Comparison of ENCODE assay signal across 1 cellular context in genomic region chr10:110671788-110672579, GRCh38.
A peak's percentile ranks its signal among the peaks of the same experiment; 100 is the strongest.
TF ChIP-seq lines count a peak whose summit lies in the region.

No MANE protein-coding gene starts in this region.

TF ChIP-seq in HepG2, 621 proteins besides CTCF, POLR2A, EP300 and RAD21 (continued from another document and continues in another):
- peak; percentile 90 for TF ChIP-seq UBTF (CRISPR knock-in tag; IDR thresholded peaks at IDR 0.05)
- TF ChIP-seq ATF3 (CRISPR knock-in tag; IDR thresholded peaks at IDR 0.05) = no peak
- no peak for TF ChIP-seq ZC3H13 (CRISPR knock-in tag; IDR thresholded peaks at IDR 0.05)
- no peak for TF ChIP-seq MAFK (conservative IDR thresholded peaks at IDR 0.05 in 1 of 2, IDR thresholded peaks at IDR 0.05 in 1 of 2; ENCODE audit: low read length in 2 of 2)
- peak; percentile 53; the same call in 1 of the 2 replicates for TF ChIP-seq STAG1 (CRISPR knock-in tag; IDR thresholded peaks at IDR 0.05)
- TF ChIP-seq SAP130 (CRISPR knock-in tag; IDR thresholded peaks at IDR 0.05; ENCODE audit: low read depth) = peak; percentile 18; the same call in 1 of the 2 replicates
- TF ChIP-seq SP1 (IDR thresholded peaks at IDR 0.05) = no peak
- no peak for TF ChIP-seq SP1 (CRISPR knock-in tag; IDR thresholded peaks at IDR 0.05)
- TF ChIP-seq ZNF687 (CRISPR knock-in tag; IDR thresholded peaks at IDR 0.05) = peak; percentile 72
- TF ChIP-seq GLI4 (CRISPR knock-in tag; IDR thresholded peaks at IDR 0.05; ENCODE audit: borderline replicate concordance) = peak; percentile 61; the same call in 1 of the 2 replicates
- TF ChIP-seq ZNF800 (CRISPR knock-in tag; IDR thresholded peaks at IDR 0.05) = peak; percentile 71; the same call in 1 of the 2 replicates
- TF ChIP-seq MAX (IDR thresholded peaks at IDR 0.05) = peak; percentile 84
- 0 out of 2 replicates have a peak, but pooled peaks have one; percentile 24 for TF ChIP-seq HMGXB3 (CRISPR knock-in tag; IDR thresholded peaks at IDR 0.05; ENCODE audit: borderline replicate concordance)
- TF ChIP-seq ZNF841 (CRISPR knock-in tag; IDR thresholded peaks at IDR 0.05; ENCODE audit: borderline replicate concordance) = no peak
- no peak for TF ChIP-seq SYNCRIP (IDR thresholded peaks at IDR 0.05; ENCODE audit: insufficient read depth, low read depth, low read length)
- TF ChIP-seq ZGPAT (CRISPR knock-in tag; IDR thresholded peaks at IDR 0.05) = peak; percentile 43; the same call in 1 of the 2 replicates
- TF ChIP-seq ZMYM4 (CRISPR knock-in tag; IDR thresholded peaks at IDR 0.05) = peak; percentile 46; the same call in 1 of the 2 replicates
- no peak for TF ChIP-seq TGIF2 (CRISPR knock-in tag; IDR thresholded peaks at IDR 0.05)
- TF ChIP-seq TEAD3 (CRISPR knock-in tag; optimal IDR thresholded peaks at IDR 0.05; ENCODE audit: borderline replicate concordance) = peak; percentile 14
- TF ChIP-seq ZBTB33 (CRISPR knock-in tag; IDR thresholded peaks at IDR 0.05) = no peak
- TF ChIP-seq ZNF552 (CRISPR knock-in tag; IDR thresholded peaks at IDR 0.05; ENCODE audit: borderline replicate concordance) = no peak
- no peak for TF ChIP-seq ZNF280B (CRISPR knock-in tag; IDR thresholded peaks at IDR 0.05; ENCODE audit: borderline replicate concordance)
- no peak for TF ChIP-seq ZNF17 (CRISPR knock-in tag; IDR thresholded peaks at IDR 0.05)
- no peak for TF ChIP-seq IRX3 (CRISPR knock-in tag; IDR thresholded peaks at IDR 0.05; ENCODE audit: borderline replicate concordance, low read depth)
- 0 out of 2 replicates have a peak, but pooled peaks have one; percentile 20 for TF ChIP-seq KDM3A (CRISPR knock-in tag; IDR thresholded peaks at IDR 0.05; ENCODE audit: low read depth)
- TF ChIP-seq TRIM24 (CRISPR knock-in tag; IDR thresholded peaks at IDR 0.05) = no peak
- no peak for TF ChIP-seq ZNF333 (CRISPR knock-in tag; IDR thresholded peaks at IDR 0.05; ENCODE audit: borderline replicate concordance)
- TF ChIP-seq ZMAT3 (CRISPR knock-in tag; conservative IDR thresholded peaks at IDR 0.05) = 0 out of 2 replicates have a peak, but pooled peaks have one; percentile 22
- TF ChIP-seq ARNT2 (CRISPR knock-in tag; IDR thresholded peaks at IDR 0.05; ENCODE audit: low read depth) = no peak
- TF ChIP-seq HNRNPUL1 (IDR thresholded peaks at IDR 0.05; ENCODE audit: low read depth, low read length) = no peak
- TF ChIP-seq ETV5 (CRISPR knock-in tag; IDR thresholded peaks at IDR 0.05; ENCODE audit: borderline replicate concordance) = 0 out of 2 replicates have a peak, but pooled peaks have one; percentile 7
- TF ChIP-seq ZBTB25 (CRISPR knock-in tag; IDR thresholded peaks at IDR 0.05) = 0 out of 2 replicates have a peak, but pooled peaks have one; percentile 40
- no peak for TF ChIP-seq ZNF749 (CRISPR knock-in tag; IDR thresholded peaks at IDR 0.05; ENCODE audit: borderline replicate concordance)
- no peak for TF ChIP-seq ZNF510 (CRISPR knock-in tag; IDR thresholded peaks at IDR 0.05; ENCODE audit: low read depth)
- no peak for TF ChIP-seq TRIM22 (IDR thresholded peaks at IDR 0.05)
- no peak for TF ChIP-seq SRF (IDR thresholded peaks at IDR 0.05; ENCODE audit: low read depth, low read length)
- TF ChIP-seq ZNF790 (CRISPR knock-in tag; IDR thresholded peaks at IDR 0.05; ENCODE audit: borderline replicate concordance) = no peak
